In genomic region chr3:176490357-176490756, GRCh38 we compare ENCODE assay signal across 35 cellular contexts.
DNase-seq lines count a peak whose midpoint lies in the region; ATAC-seq and TF ChIP-seq lines count a peak whose summit lies in the region.
"Had no signal": no experiment of that assay in that cellular context is flagged by ENCODE, and none has a peak within 500 bp of the region (broad histone marks: within the 10 kb centered on the region; RNA-seq: fewer than 3 reads in every experiment).

No MANE protein-coding gene starts in this region.

- no peaks in the 10 kb centered on the region for H3K79me1 ChIP-seq in mesenchymal stem cell (replicated peaks; ENCODE audit: low read length, poor library complexity, severe bottlenecking)

- H4K8ac ChIP-seq in mesenchymal stem cell (ENCODE audit: low read length): no peak overlapping the region

- H2BK12ac ChIP-seq in mesenchymal stem cell (ENCODE audit: low read length in 2 of 2): no peak overlapping the region

- H2BK120ac ChIP-seq in mesenchymal stem cell (ENCODE audit: low read depth, low read length): no peak overlapping the region

- H3K36me3 ChIP-seq in mesenchymal stem cell (ENCODE audit: control insufficient read depth in 1 of 2, insufficient read depth in 2 of 2, low read depth in 1 of 2, low read length in 2 of 2): no peaks in the 10 kb centered on the region
- H3K36me3 ChIP-seq: brain microvascular endothelial cell, esophagus squamous epithelium, pancreas, suprapubic skin, upper lobe of right lung had no signal

- H3K4ac ChIP-seq in mesenchymal stem cell (ENCODE audit: low read depth in 1 of 2, low read length in 2 of 2): no peak overlapping the region

- no peak overlapping the region for H3K18ac ChIP-seq in mesenchymal stem cell (ENCODE audit: low read depth in 1 of 2, low read length in 2 of 2)

- no peak overlapping the region for H3K4me3 ChIP-seq in GM12865 (ENCODE audit: low read depth, low read length)
- no peak overlapping the region for H3K4me3 ChIP-seq in mesenchymal stem cell (ENCODE audit: insufficient read depth in 1 of 2, low read depth in 1 of 2, low read length in 2 of 2)
- H3K4me3 ChIP-seq: dorsolateral prefrontal cortex, esophagus squamous epithelium, pancreas, skin epidermis, suprapubic skin, upper lobe of right lung had no signal

- no peak overlapping the region for H3K23ac ChIP-seq in mesenchymal stem cell (ENCODE audit: low read length in 2 of 2)

- peak; percentile 36 for DNase-seq in GM12865 (ENCODE audit: low read depth)
- DNase-seq in NCI-H1417 treated with DMSO at 0.1 percent for 48 hours (lab: John Stamatoyannopoulos, UW): no peak
- DNase-seq in mesenchymal stem cell: no peak
- DNase-seq in effector memory CD8-positive, alpha-beta T cell: no peak
- no peak for DNase-seq in stimulated activated CD8-positive, alpha-beta memory T cell treated with anti-CD3 and anti-CD28 coated beads, Interleukin-4, amount 100 ng/mL, for 48 hours
- DNase-seq: 8988T; activated CD8-positive, alpha-beta T cell treated with anti-CD3 and anti-CD28 coated beads, Interleukin-2, amount 10 ng/mL, durations not matched to agents 7 days and 5 days; activated naive CD4-positive, alpha-beta T cell treated with anti-CD3 and anti-CD28 coated beads, Interleukin-2, amount 50 U/mL, for 16 hours; amygdala; brain microvascular endothelial cell; Caco-2; DMS53; dorsolateral prefrontal cortex; esophagus squamous epithelium; foreskin keratinocyte; H9; head of caudate nucleus; NCI-H2029; NCI-H526; NK-92 treated with Interleukin-12 subunit alpha and Interleukin-12 subunit beta, amount 100 ng/mL, for 24 hours; pancreas; SHP77; stimulated activated naive CD4-positive, alpha-beta T cell treated with Interleukin-2 at 50 U/mL for 16 hours; upper lobe of right lung had no signal

- H3K14ac ChIP-seq in mesenchymal stem cell (ENCODE audit: low read length in 2 of 2): no peak overlapping the region

- H3K27me3 ChIP-seq in mesenchymal stem cell (ENCODE audit: control insufficient read depth in 1 of 2, insufficient read depth in 1 of 2, low read length in 2 of 2): no peaks in the 10 kb centered on the region
- H3K27me3 ChIP-seq: brain microvascular endothelial cell, dorsolateral prefrontal cortex, esophagus squamous epithelium, foreskin keratinocyte, pancreas, suprapubic skin, upper lobe of right lung had no signal

- H3K9me3 ChIP-seq in mesenchymal stem cell (ENCODE audit: control insufficient read depth, low read length): no peaks in the 10 kb centered on the region
- H3K9me3 ChIP-seq: Caco-2, esophagus squamous epithelium, pancreas, suprapubic skin, upper lobe of right lung had no signal

- no peak overlapping the region for H2AFZ ChIP-seq in mesenchymal stem cell (ENCODE audit: low read depth, low read length)

- no peaks in the 10 kb centered on the region for H3K4me1 ChIP-seq in mesenchymal stem cell (ENCODE audit: control insufficient read depth, insufficient read depth, low read depth, low read length)
- H3K4me1 ChIP-seq: Caco-2, esophagus squamous epithelium, foreskin keratinocyte, pancreas, suprapubic skin, upper lobe of right lung had no signal

- H3K27ac ChIP-seq in mesenchymal stem cell (ENCODE audit: low read length, poor library complexity, severe bottlenecking): no peak overlapping the region
- H3K27ac ChIP-seq: brain microvascular endothelial cell, C4-2B, dorsolateral prefrontal cortex, esophagus squamous epithelium, foreskin keratinocyte, pancreas, skin epidermis, suprapubic skin, upper lobe of right lung had no signal

- no peak overlapping the region for H3K9ac ChIP-seq in mesenchymal stem cell (ENCODE audit: low read length)

- no peaks in the 10 kb centered on the region for H3K4me1 Mint-ChIP-seq in effector memory CD8-positive, alpha-beta T cell (ENCODE audit: low read depth in 2 of 2)
- H3K4me1 Mint-ChIP-seq: H9, neural crest cell had no signal

- H3K4me2 ChIP-seq in mesenchymal stem cell (ENCODE audit: low read length, poor library complexity, severe bottlenecking): no peak overlapping the region

- no peak overlapping the region for H2BK15ac ChIP-seq in mesenchymal stem cell (ENCODE audit: low read depth, poor library complexity, severe bottlenecking)

- no peak overlapping the region for H2AK5ac ChIP-seq in mesenchymal stem cell (ENCODE audit: low read length, severe bottlenecking)

- ATAC-seq in GM19023 (IDR thresholded peaks at IDR 0.05; ENCODE audit: unreplicated experiment): peak; percentile 60
- ATAC-seq in HG02610 (IDR thresholded peaks at IDR 0.05; ENCODE audit: unreplicated experiment): peak; percentile 61
- peak; percentile 58 for ATAC-seq in HG03565 (IDR thresholded peaks at IDR 0.05; ENCODE audit: unreplicated experiment)
- ATAC-seq in effector memory CD8-positive, alpha-beta T cell (replicated peaks): no peak
- ATAC-seq: activated CD8-positive, alpha-beta T cell treated with anti-CD3 and anti-CD28 coated beads, Interleukin-2, amount 10 ng/mL, durations not matched to agents 7 days and 5 days; foreskin keratinocyte; HepG2; left lobe of liver; pancreas; upper lobe of right lung had no signal

- TF ChIP-seq CTCF in GM12865 (IDR thresholded peaks at IDR 0.05; ENCODE audit: insufficient read depth, low read depth, low read length, missing control alignments): no peak

- no peak overlapping the region for H4K91ac ChIP-seq in mesenchymal stem cell (ENCODE audit: low read length)

- H3K27ac Mint-ChIP-seq in effector memory CD8-positive, alpha-beta T cell: no peak overlapping the region
- H3K27ac Mint-ChIP-seq: activated CD8-positive, alpha-beta T cell treated with anti-CD3 and anti-CD28 coated beads, Interleukin-2, amount 10 ng/mL, durations not matched to agents 7 days and 5 days; activated T-helper 2 cell treated with anti-CD3 and anti-CD28 coated beads, Interferon-gamma antibody, Interleukin-2, Interleukin-4, amounts not matched to agents 10 μg/mL and 5 μg/mL and 100 μg/mL, durations not matched to agents 14 hours and 24 hours and 36 hours; H9; T-helper 2 cell treated with Interferon-gamma antibody and Interleukin-4, amounts not matched to agents 5 μg/mL and 100 μg/mL, for 36 hours had no signal

- 83% methylated on average over 1 of the region's 2 CpGs for WGBS in mesenchymal stem cell

- no peaks in the 10 kb centered on the region for H3K36me3 Mint-ChIP-seq in effector memory CD8-positive, alpha-beta T cell (ENCODE audit: insufficient read depth)

- H3K27me3 Mint-ChIP-seq in effector memory CD8-positive, alpha-beta T cell: no peaks in the 10 kb centered on the region

- no peak overlapping the region for H2BK5ac ChIP-seq in mesenchymal stem cell (ENCODE audit: low read depth, low read length, poor library complexity, severe bottlenecking)

- no peaks in the 10 kb centered on the region for H3K9me3 Mint-ChIP-seq in effector memory CD8-positive, alpha-beta T cell
- H3K9me3 Mint-ChIP-seq: activated T-helper 2 cell treated with anti-CD3 and anti-CD28 coated beads, Interferon-gamma antibody, Interleukin-2, Interleukin-4, amounts not matched to agents 10 μg/mL and 5 μg/mL and 100 μg/mL, durations not matched to agents 14 hours and 24 hours and 36 hours; H9 had no signal

- no peak overlapping the region for H3K4me3 Mint-ChIP-seq in effector memory CD8-positive, alpha-beta T cell
- H3K4me3 Mint-ChIP-seq: activated CD8-positive, alpha-beta T cell treated with anti-CD3 and anti-CD28 coated beads, Interleukin-2, amount 10 ng/mL, durations not matched to agents 7 days and 5 days; H9; neural crest cell; T-helper 2 cell treated with Interferon-gamma antibody and Interleukin-4, amounts not matched to agents 5 μg/mL and 100 μg/mL, for 36 hours had no signal
